In the genomic region with DNA sequence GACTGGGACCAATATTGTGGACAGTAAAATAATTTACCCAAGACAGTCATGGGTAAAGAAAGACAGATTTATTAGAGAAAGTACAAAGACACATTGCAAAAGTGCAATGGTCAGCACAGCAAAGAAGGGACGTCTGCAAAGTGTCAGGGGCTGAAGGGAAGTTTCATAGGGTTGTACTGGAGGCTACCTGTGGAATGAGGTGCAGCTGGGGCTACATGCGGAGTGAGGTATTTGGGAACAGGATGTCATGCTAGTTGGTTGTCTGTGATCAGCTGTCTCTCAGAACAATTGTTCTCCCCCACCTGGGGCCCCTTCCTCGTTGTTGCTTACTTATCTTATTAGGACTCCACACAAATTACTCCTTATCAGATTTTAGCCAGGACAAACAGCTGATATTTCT, we compare ENCODE assay signal across 19 cellular contexts. TPM values are rescaled to one million over a fixed set of nuclear protein-coding genes. Genes with fewer than 3 reads are reported as not detected.
"Had no signal": no experiment of that assay in that cellular context is flagged by ENCODE, and none has a peak within 500 bp of the region (broad histone marks: within the 10 kb centered on the region; RNA-seq: fewer than 3 reads in every experiment).

No MANE protein-coding gene starts in this region.

- H3K4me1 ChIP-seq: colonic mucosa had no signal

- H3K9me3 ChIP-seq: colonic mucosa had no signal

- H3K36me3 Mint-ChIP-seq: natural killer cell had no signal

- DNase-seq: colonic mucosa; dermis blood vessel endothelial cell; effector CD4-positive, alpha-beta T cell; foreskin melanocyte; head of caudate nucleus; kidney glomerular epithelial cell; mammary epithelial cell; natural killer cell; posterior cingulate gyrus; small intestine; stimulated activated CD4-positive, alpha-beta T cell treated with anti-CD3 and anti-CD28 coated beads, Interleukin-12 subunit alpha, Interleukin-12 subunit beta, amount 100 ng/mL, for 4 hours; stimulated activated CD4-positive, alpha-beta T cell treated with anti-CD3 and anti-CD28 coated beads, Interleukin-2, amount 100 ng/mL, for 48 hours; stimulated activated naive CD4-positive, alpha-beta T cell treated with Interleukin-2 at 50 U/mL for 16 hours; trophoblast cell had no signal

- H3K4me3 Mint-ChIP-seq: mesothelial cell of epicardium, natural killer cell, neural crest cell had no signal

- H3K27ac Mint-ChIP-seq: mesothelial cell of epicardium, natural killer cell had no signal

- FAIRE-seq: islet of Langerhans, small intestine had no signal

- H3K27ac ChIP-seq: colonic mucosa, hepatocyte had no signal

- H2AFZ ChIP-seq: hepatocyte had no signal

- H3K36me3 ChIP-seq: colonic mucosa had no signal

- H3K9me3 Mint-ChIP-seq: natural killer cell had no signal

- H3K4me1 Mint-ChIP-seq: mesothelial cell of epicardium, neural crest cell had no signal

- H3K79me2 ChIP-seq: hepatocyte had no signal

- H3K4me2 ChIP-seq: hepatocyte had no signal

- H3K4me3 ChIP-seq: colonic mucosa, hepatocyte had no signal

- H3K27me3 ChIP-seq: colonic mucosa, hepatocyte had no signal

RNA-seq across cellular contexts. Expression of gene APOL3, which starts 11.4 kb away (rescaled TPM):
- total RNA-seq: neural crest cell had no signal

RNA-seq across cellular contexts. Expression of gene APOL4, which starts 29.7 kb away (rescaled TPM):
- total RNA-seq: neural crest cell, osteocyte had no signal
- polyA plus RNA-seq: mammary epithelial cell had no signal
